25 cellular contexts compared by ENCODE assay signal in the genomic region with DNA sequence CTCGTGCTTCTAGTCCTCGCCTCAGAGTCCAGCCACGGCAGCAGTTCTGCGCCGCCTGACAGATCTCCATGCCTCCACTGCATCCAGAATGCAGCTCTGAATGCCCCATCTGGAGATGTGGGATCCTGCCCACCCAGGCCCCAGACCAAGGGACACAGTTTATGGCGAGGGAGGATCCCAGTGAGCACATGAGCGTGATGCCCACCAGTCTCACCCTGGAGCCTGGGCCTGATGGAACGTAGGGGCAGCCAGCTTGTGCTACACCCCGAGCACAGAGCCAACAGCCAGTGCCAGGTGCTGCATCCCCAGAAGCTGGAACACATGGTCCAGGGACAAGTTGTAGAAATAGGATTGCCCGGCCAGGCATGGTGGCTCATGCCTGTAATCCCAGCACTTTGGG. TPM values are rescaled to one million over a fixed set of nuclear protein-coding genes. Genes with fewer than 3 reads are reported as not detected.
"Had no signal": no experiment of that assay in that cellular context is flagged by ENCODE, and none has a peak within 500 bp of the region (broad histone marks: within the 10 kb centered on the region; RNA-seq: fewer than 3 reads in every experiment).

No MANE protein-coding gene starts in this region.

- H3K27ac ChIP-seq: dorsolateral prefrontal cortex, epithelial cell of prostate, gastrocnemius medialis, psoas muscle, skin epidermis, suprapubic skin, transverse colon, upper lobe of right lung, uterus had no signal

- H3K36me3 Mint-ChIP-seq: memory B cell, natural killer cell had no signal

- DNase-seq: dorsolateral prefrontal cortex; effector CD4-positive, alpha-beta T cell; foreskin fibroblast; gastrocnemius medialis; head of caudate nucleus; natural killer cell; right cardiac atrium; stimulated activated CD4-positive, alpha-beta T cell treated with anti-CD3 and anti-CD28 coated beads, Interleukin-15, amount 100 ng/mL, for 24 hours; stimulated activated CD4-positive, alpha-beta T cell treated with anti-CD3 and anti-CD28 coated beads, Interleukin-2, amount 100 ng/mL, for 48 hours; stimulated activated naive CD4-positive, alpha-beta T cell; stimulated activated naive CD8-positive, alpha-beta T cell treated with anti-CD3 and anti-CD28 coated beads, Interleukin-15, amount 100 ng/mL, for 72 hours; transverse colon; upper lobe of right lung; uterus had no signal

- H3K9me3 Mint-ChIP-seq: natural killer cell; stimulated activated naive CD8-positive, alpha-beta T cell treated with anti-CD3 and anti-CD28 coated beads, Interleukin-15, amount 100 ng/mL, for 72 hours had no signal

- H3K4me3 Mint-ChIP-seq: memory B cell; natural killer cell; stimulated activated naive CD8-positive, alpha-beta T cell treated with anti-CD3 and anti-CD28 coated beads, Interleukin-15, amount 100 ng/mL, for 72 hours had no signal

- H3K9me3 ChIP-seq: gastrocnemius medialis, psoas muscle, suprapubic skin, transverse colon, upper lobe of right lung, uterus had no signal

- ATAC-seq: esophagus mucosa; gastrocnemius medialis; left lobe of liver; natural killer cell; psoas muscle; right cardiac atrium; stimulated activated naive CD8-positive, alpha-beta T cell treated with anti-CD3 and anti-CD28 coated beads, Interleukin-15, amount 100 ng/mL, for 72 hours; upper lobe of right lung had no signal

- H3K4me3 ChIP-seq: dorsolateral prefrontal cortex, gastrocnemius medialis, lung, psoas muscle, skin epidermis, suprapubic skin, transverse colon, upper lobe of right lung, uterus had no signal

- H3K4me1 ChIP-seq: gastrocnemius medialis, psoas muscle had no signal

- H3K27ac Mint-ChIP-seq: memory B cell, natural killer cell had no signal

- H3K36me3 ChIP-seq: gastrocnemius medialis, suprapubic skin, transverse colon, upper lobe of right lung, uterus had no signal

- H3K27me3 ChIP-seq: uterus had no signal

RNA-seq across cellular contexts. Expression of gene IGLL1, which starts 10.4 kb away (rescaled TPM):
- total RNA-seq: esophagus mucosa, gastrocnemius medialis, glomerular endothelial cell, left lobe of liver, natural killer cell, osteocyte, psoas muscle, renal cortical epithelial cell, right cardiac atrium, suprapubic skin, transverse colon, upper lobe of right lung had no signal
